25 cellular contexts compared by ENCODE assay signal in genomic region chr12:20885116-20885515, GRCh38.
A peak's percentile ranks its signal among the peaks of the same experiment; 100 is the strongest.
DNase-seq lines count a peak whose midpoint lies in the region; ATAC-seq, FAIRE-seq and TF ChIP-seq lines count a peak whose summit lies in the region.
"Had no signal": no experiment of that assay in that cellular context is flagged by ENCODE, and none has a peak within 500 bp of the region (broad histone marks: within the 10 kb centered on the region; RNA-seq: fewer than 3 reads in every experiment).

No MANE protein-coding gene starts in this region.

- no peaks in the 10 kb centered on the region for H3K4me1 ChIP-seq in liver (ENCODE audit: control insufficient read depth in 4 of 4, insufficient read depth in 4 of 4, low read length in 3 of 4)
- no peaks in the 10 kb centered on the region for H3K4me1 ChIP-seq in HepG2 (ENCODE audit: insufficient read depth, low read length)
- H3K4me1 ChIP-seq: BE2C; BLaER1 treated with 17β-estradiol and CSF1 and Interleukin-3, amounts not matched to agents 10 nM and 100 nM had no signal

- 63% methylated on average over 1 of the region's 1 CpG for WGBS in liver
- WGBS in HepG2 (ENCODE audit: low lambda C conversion rate) = 0% methylated on average over 1 of the region's 1 CpG

- H3K27ac ChIP-seq in liver (ENCODE audit: low read depth in 1 of 2, low read length in 2 of 2) = no peak overlapping the region
- H3K27ac ChIP-seq in HepG2 (ENCODE audit: extremely low read length, insufficient read depth, low read length) = no peak overlapping the region
- peak overlapping the region; percentile 31 for H3K27ac ChIP-seq in epithelial cell of prostate
- H3K27ac ChIP-seq: 22Rv1; BLaER1 treated with 17β-estradiol and CSF1 and Interleukin-3, amounts not matched to agents 10 nM and 100 nM; GM23248 had no signal

- H3K36me3 ChIP-seq in liver (ENCODE audit: control insufficient read depth in 4 of 4, insufficient read depth in 3 of 4, low read depth in 1 of 4, low read length in 3 of 4) (peaks cover 0 to 18% (median 4%) of the 10 kb centered on the region in 4 donors), HepG2 (replicated peaks in 1 of 2; ENCODE audit: control insufficient read depth in 1 of 2, insufficient read depth in 2 of 2, low read length in 2 of 2) (no peaks in the 10 kb centered on the region)
- H3K36me3 ChIP-seq: BE2C; BLaER1 treated with 17β-estradiol and CSF1 and Interleukin-3, amounts not matched to agents 10 nM and 100 nM had no signal

- no TSS peak for BruUV-seq in HepG2 (replicated peaks; lab: Mats Ljungman, UMichigan)

- TF ChIP-seq POLR2A in HepG2 (IDR thresholded peaks at IDR 0.05; ENCODE audit: insufficient read depth in 1 of 2, low read depth in 2 of 2, low read length in 2 of 2) = no peak

- H3K36me3 Mint-ChIP-seq in naive thymus-derived CD8-positive, alpha-beta T cell = no peaks in the 10 kb centered on the region
- H3K36me3 Mint-ChIP-seq: CD14-positive monocyte; CD8-positive, alpha-beta memory T cell had no signal

- peak in 1 of 2 donors; percentile 7 for TF ChIP-seq RAD21 in liver (IDR thresholded peaks at IDR 0.05)
- no peak for TF ChIP-seq RAD21 in HepG2 (CRISPR knock-in tag; IDR thresholded peaks at IDR 0.05)

- DNase-seq in HepG2 (ENCODE audit: low spot score) (no peak), epithelial cell of prostate (ENCODE audit: low read depth, low spot score) (no peak), left lobe of liver (ENCODE audit: low spot score) (no peak), DMS153 treated with DMSO at 0.1 percent for 48 hours (lab: John Stamatoyannopoulos, UW; ENCODE audit: unreplicated experiment) (no peak), iPS-NIHi11 (ENCODE audit: low spot score) (no peak)
- DNase-seq in naive thymus-derived CD8-positive, alpha-beta T cell = no peak
- DNase-seq: ACHN; AML-193; BE2C; CD4-positive, alpha-beta T cell; CD8-positive, alpha-beta memory T cell; EL; GDM1; GM23248; H7; HCEC 1CT had no signal

- in situ Hi-C loops in HepG2 (cut with HindIII; ENCODE audit: extremely low pct_ligation_motif_present, low pct_unique_long_range_greater_than_20kb) = no loop called here

- no peak for ATAC-seq in HepG2
- peak; percentile 62 for ATAC-seq in left lobe of liver
- ATAC-seq in naive thymus-derived CD8-positive, alpha-beta T cell = no peak
- no peak for ATAC-seq in HG02678 (IDR thresholded peaks at IDR 0.05; ENCODE audit: unreplicated experiment)
- ATAC-seq: GM12878 had no signal

- POLR2A ChIA-PET in HepG2 (lab: Yijun Ruan, JAX) = no interaction called here
- POLR2A ChIA-PET in naive thymus-derived CD8-positive, alpha-beta T cell (lab: Charles Lee) = no interaction called here

- no peaks in the 10 kb centered on the region for H3K27me3 ChIP-seq in liver (ENCODE audit: control insufficient read depth in 4 of 4, insufficient read depth in 4 of 4, low read length in 3 of 4)
- no peaks in the 10 kb centered on the region for H3K27me3 ChIP-seq in HepG2 (ENCODE audit: control insufficient read depth in 1 of 2, insufficient read depth in 2 of 2, low read length in 2 of 2)
- H3K27me3 ChIP-seq: BE2C; BLaER1 treated with 17β-estradiol and CSF1 and Interleukin-3, amounts not matched to agents 10 nM and 100 nM had no signal

- H3K9me3 ChIP-seq in liver (ENCODE audit: control insufficient read depth in 4 of 4, low read length in 3 of 4) (no peaks in the 10 kb centered on the region), HepG2 (ENCODE audit: low read length) (peaks cover 92% of the 10 kb centered on the region)
- H3K9me3 ChIP-seq: BE2C; BLaER1 treated with 17β-estradiol and CSF1 and Interleukin-3, amounts not matched to agents 10 nM and 100 nM had no signal

- no peak for TF ChIP-seq EP300 in HepG2 (IDR thresholded peaks at IDR 0.05; ENCODE audit: low read depth in 2 of 2, low read length in 2 of 2)
- TF ChIP-seq EP300 in HepG2 (CRISPR knock-in tag; IDR thresholded peaks at IDR 0.05; ENCODE audit: borderline replicate concordance) = no peak

- intact Hi-C loops in HepG2 (cut with micrococcal nuclease; ENCODE audit: unreplicated experiment) = no loop called here

- H3K4me2 ChIP-seq in HepG2 (ENCODE audit: low read depth, low read length) = no peak overlapping the region
- H3K4me2 ChIP-seq: BLaER1 treated with 17β-estradiol and CSF1 and Interleukin-3, amounts not matched to agents 10 nM and 100 nM had no signal

- H4K20me1 ChIP-seq in HepG2 (ENCODE audit: insufficient read depth, low read length) = no peaks in the 10 kb centered on the region
- H4K20me1 ChIP-seq: BLaER1 treated with 17β-estradiol and CSF1 and Interleukin-3, amounts not matched to agents 10 nM and 100 nM had no signal

- H3K4me3 ChIP-seq in liver (ENCODE audit: low read depth in 1 of 3, low read length in 3 of 3) (no peak overlapping the region), HepG2 (replicated peaks in 1 of 3; ENCODE audit: insufficient read depth in 1 of 3, low read depth in 2 of 3, low read length in 3 of 3) (no peak overlapping the region)
- H3K4me3 ChIP-seq: BLaER1 treated with 17β-estradiol and CSF1 and Interleukin-3, amounts not matched to agents 10 nM and 100 nM; GM12878; GM23248 had no signal

- H3K9me3 Mint-ChIP-seq in naive thymus-derived CD8-positive, alpha-beta T cell = peaks cover 0 to 25% (median 10%) of the 10 kb centered on the region in 9 donors

- no peaks in the 10 kb centered on the region for H3K4me1 Mint-ChIP-seq in naive thymus-derived CD8-positive, alpha-beta T cell
- H3K4me1 Mint-ChIP-seq: CD14-positive monocyte; CD8-positive, alpha-beta memory T cell had no signal

- H2AFZ ChIP-seq in HepG2 (ENCODE audit: low read length) = no peak overlapping the region
- H2AFZ ChIP-seq: GM23248 had no signal

- H3K27me3 Mint-ChIP-seq in naive thymus-derived CD8-positive, alpha-beta T cell = no peaks in the 10 kb centered on the region
- H3K27me3 Mint-ChIP-seq: CD4-positive, alpha-beta T cell; CD8-positive, alpha-beta memory T cell had no signal

- no peak for FAIRE-seq in HepG2 (lab: Jason Lieb, UNC)
- FAIRE-seq: A204.1, GM12878, GM19239, H1 had no signal

- H3K9ac ChIP-seq in liver (ENCODE audit: low read depth in 1 of 2, low read length in 2 of 2) (no peak overlapping the region), HepG2 (ENCODE audit: insufficient read depth, low read depth, low read length) (no peak overlapping the region)
- H3K9ac ChIP-seq: BLaER1 treated with 17β-estradiol and CSF1 and Interleukin-3, amounts not matched to agents 10 nM and 100 nM; GM23248 had no signal

- H3K79me2 ChIP-seq in HepG2 (ENCODE audit: insufficient read depth, low read length) = no peaks in the 10 kb centered on the region

- no peak overlapping the region for H3K4me3 Mint-ChIP-seq in naive thymus-derived CD8-positive, alpha-beta T cell
- H3K4me3 Mint-ChIP-seq: CD14-positive monocyte; CD4-positive, alpha-beta T cell; CD8-positive, alpha-beta memory T cell had no signal

- no peak for TF ChIP-seq CTCF in liver (IDR thresholded peaks at IDR 0.05; ENCODE audit: low read depth, low read length, missing input control)
- TF ChIP-seq CTCF in HepG2 (CRISPR knock-in tag; IDR thresholded peaks at IDR 0.05) = no peak

- no peak overlapping the region for H3K27ac Mint-ChIP-seq in naive thymus-derived CD8-positive, alpha-beta T cell
- H3K27ac Mint-ChIP-seq: CD14-positive monocyte; CD4-positive, alpha-beta T cell had no signal

- CTCF ChIA-PET in HepG2 (lab: Yijun Ruan, JAX; ENCODE audit: low intra/inter-chr PET ratio, low total read pairs) = no interaction called here

TF ChIP-seq in liver, 16 proteins besides CTCF, POLR2A, EP300 and RAD21:
- TF ChIP-seq ATF3 (IDR thresholded peaks at IDR 0.05) (peak; percentile 33), EGR1 (IDR thresholded peaks at IDR 0.05; ENCODE audit: low read depth in 2 of 2) (no peak), TAF1 (conservative IDR thresholded peaks at IDR 0.05) (no peak), HNF4A (conservative IDR thresholded peaks at IDR 0.05) (peak in 1 of 2 donors; percentile 6), JUND (IDR thresholded peaks at IDR 0.05) (peak in 1 of 2 donors; percentile 33), YY1 (IDR thresholded peaks at IDR 0.05) (peak; percentile 30)
TF ChIP-seq in liver: peak in this region for 4.

TF ChIP-seq in HepG2, 621 proteins besides CTCF, POLR2A, EP300 and RAD21:
- no peak for TF ChIP-seq ZNF264 (CRISPR knock-in tag; IDR thresholded peaks at IDR 0.05)
- no peak for TF ChIP-seq ZNF230 (CRISPR knock-in tag; IDR thresholded peaks at IDR 0.05)
- no peak for TF ChIP-seq TAF1 (CRISPR knock-in tag; IDR thresholded peaks at IDR 0.05)
- no peak for TF ChIP-seq ZNF34 (CRISPR knock-in tag; IDR thresholded peaks at IDR 0.05; ENCODE audit: borderline replicate concordance)
- no peak for TF ChIP-seq FOXK1 (CRISPR knock-in tag; IDR thresholded peaks at IDR 0.05; ENCODE audit: borderline replicate concordance, low read depth)
- TF ChIP-seq FOXK2 (IDR thresholded peaks at IDR 0.05) = no peak
- TF ChIP-seq ARNTL (CRISPR knock-in tag; IDR thresholded peaks at IDR 0.05) = no peak
TF ChIP-seq in HepG2: peak in this region for 0.
